In the genomic region with DNA sequence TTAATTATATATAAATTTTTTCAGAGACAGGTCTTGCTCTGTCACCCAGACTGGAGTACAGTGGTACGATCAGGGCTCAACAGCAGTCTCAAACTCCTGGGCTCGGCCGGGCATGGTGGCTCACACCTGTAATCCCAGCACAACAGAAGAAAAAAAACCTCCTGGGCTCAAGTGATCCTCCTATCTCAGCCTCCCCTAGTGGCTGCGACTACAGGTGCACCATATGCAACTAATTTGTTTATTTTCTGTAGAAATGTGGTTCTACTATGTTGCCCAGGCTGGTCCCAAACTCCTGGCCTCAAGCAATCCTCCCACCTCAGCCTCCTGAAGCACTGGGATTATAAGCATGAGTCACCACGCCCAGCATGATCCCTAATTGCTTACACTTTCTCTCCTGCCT, we compare ENCODE assay signal across 19 cellular contexts. TPM values are rescaled to one million over a fixed set of nuclear protein-coding genes. Genes with fewer than 3 reads are reported as not detected.
DNase-seq lines count a peak whose midpoint lies in the region; ATAC-seq and TF ChIP-seq lines count a peak whose summit lies in the region.
"Had no signal": no experiment of that assay in that cellular context is flagged by ENCODE, and none has a peak within 500 bp of the region (broad histone marks: within the 10 kb centered on the region; RNA-seq: fewer than 3 reads in every experiment).

No MANE protein-coding gene starts in this region.

- no peak overlapping the region for H3K27ac Mint-ChIP-seq in stimulated activated effector memory CD8-positive, alpha-beta T cell treated with anti-CD3 and anti-CD28 coated beads, Interleukin-12 subunit alpha, Interleukin-12 subunit beta, amount 100 ng/mL, for 72 hours
- H3K27ac Mint-ChIP-seq: CD14-positive monocyte had no signal

- no peaks in the 10 kb centered on the region for H3K79me2 ChIP-seq in PC-3 (ENCODE audit: low read length)

- no peaks in the 10 kb centered on the region for H3K4me1 Mint-ChIP-seq in stimulated activated effector memory CD8-positive, alpha-beta T cell treated with anti-CD3 and anti-CD28 coated beads, Interleukin-12 subunit alpha, Interleukin-12 subunit beta, amount 100 ng/mL, for 72 hours
- H3K4me1 Mint-ChIP-seq: CD14-positive monocyte had no signal

- no peak for TF ChIP-seq EP300 in ovary (IDR thresholded peaks at IDR 0.05)

- TF ChIP-seq POLR2A in ovary (IDR thresholded peaks at IDR 0.05) = no peak

- H3K9me2 ChIP-seq in PC-3 (replicated peaks; ENCODE audit: low read length) = no peaks in the 10 kb centered on the region
- H3K9me2 ChIP-seq: SK-N-SH had no signal

- ATAC-seq in foreskin keratinocyte (peak; percentile 33), PC-3 (no peak)
- no peak for ATAC-seq in stimulated activated effector memory CD8-positive, alpha-beta T cell treated with anti-CD3 and anti-CD28 coated beads, Interleukin-12 subunit alpha, Interleukin-12 subunit beta, amount 100 ng/mL, for 72 hours

- CTCF ChIA-PET in PC-3 (lab: Charles Lee) = no interaction called here

- H3K9me3 Mint-ChIP-seq in stimulated activated effector memory CD8-positive, alpha-beta T cell treated with anti-CD3 and anti-CD28 coated beads, Interleukin-12 subunit alpha, Interleukin-12 subunit beta, amount 100 ng/mL, for 72 hours = no peaks in the 10 kb centered on the region

- no peaks in the 10 kb centered on the region for H3F3A ChIP-seq in PC-3 (ENCODE audit: low read length, unreplicated experiment)

- H3K27ac ChIP-seq in foreskin keratinocyte (no peak overlapping the region), PC-3 (ENCODE audit: low read length) (no peak overlapping the region), ovary (no peak overlapping the region)
- H3K27ac ChIP-seq: KMS-11 had no signal

- H3K9me3 ChIP-seq in PC-3 (ENCODE audit: low read length) (no peaks in the 10 kb centered on the region), ovary (no peaks in the 10 kb centered on the region)
- H3K9me3 ChIP-seq: SK-N-SH had no signal

- no peak overlapping the region for H3K4me2 ChIP-seq in PC-3 (ENCODE audit: low read length)
- H3K4me2 ChIP-seq: KMS-11, SK-N-SH had no signal

- no TSS peak for BruUV-seq in PC-3 (replicated peaks; lab: Mats Ljungman, UMichigan)

- H3K4me1 ChIP-seq in foreskin keratinocyte (no peaks in the 10 kb centered on the region), PC-3 (ENCODE audit: insufficient read depth, low read length) (no peaks in the 10 kb centered on the region), ovary (ENCODE audit: insufficient read depth) (peaks cover 2% of the 10 kb centered on the region)

- peak; percentile 24 for DNase-seq in Daoy (ENCODE audit: low read depth)
- DNase-seq in NCI-H226 = peak; percentile 23
- no peak for DNase-seq in foreskin keratinocyte
- no peak for DNase-seq in PC-3
- no peak for DNase-seq in activated CD4-positive, CD25-positive, alpha-beta regulatory T cell treated with anti-CD3 and anti-CD28 coated beads, Interleukin-2, amount 50 U/mL, for 72 hours
- no peak for DNase-seq in ovary
- no peak for DNase-seq in stimulated activated effector memory CD8-positive, alpha-beta T cell treated with anti-CD3 and anti-CD28 coated beads, Interleukin-12 subunit alpha, Interleukin-12 subunit beta, amount 100 ng/mL, for 72 hours (ENCODE audit: low spot score in 2 of 2)
- DNase-seq: GDM1; GOT3; NCI-H1436 treated with DMSO at 0.1 percent for 48 hours; NCI-H2081; NCI-H748 treated with DMSO at 0.1 percent for 48 hours; NK-92 treated with Interleukin-12 subunit alpha and Interleukin-12 subunit beta, amount 100 ng/mL, for 24 hours; OCI-M1; SHP77 treated with DMSO at 0.1 percent for 48 hours; SK-N-SH had no signal

- no peak overlapping the region for H2AFZ ChIP-seq in PC-3 (ENCODE audit: low read length)

- WGBS in ovary, 3 donors = 92 to 96% (median 93%) methylated on average over 5 of the region's 5 CpGs

- POLR2A ChIA-PET in PC-3 (lab: Charles Lee; ENCODE audit: unreplicated experiment) = no interaction called here

- no peak overlapping the region for H3K9ac ChIP-seq in PC-3 (ENCODE audit: low read length)
- H3K9ac ChIP-seq: KMS-11, SK-N-SH had no signal

- H3K4me3 ChIP-seq in PC-3 (ENCODE audit: low read length) = no peak overlapping the region
- H3K4me3 ChIP-seq in ovary = no peak overlapping the region

- H3K36me3 ChIP-seq in PC-3 (ENCODE audit: low read depth, low read length) (no peaks in the 10 kb centered on the region), ovary (no peaks in the 10 kb centered on the region)

- no peak overlapping the region for H3K4me3 Mint-ChIP-seq in stimulated activated effector memory CD8-positive, alpha-beta T cell treated with anti-CD3 and anti-CD28 coated beads, Interleukin-12 subunit alpha, Interleukin-12 subunit beta, amount 100 ng/mL, for 72 hours
- H3K4me3 Mint-ChIP-seq: CD14-positive monocyte had no signal

- no peaks in the 10 kb centered on the region for H3K36me3 Mint-ChIP-seq in stimulated activated effector memory CD8-positive, alpha-beta T cell treated with anti-CD3 and anti-CD28 coated beads, Interleukin-12 subunit alpha, Interleukin-12 subunit beta, amount 100 ng/mL, for 72 hours
- H3K36me3 Mint-ChIP-seq: CD14-positive monocyte had no signal

- no peaks in the 10 kb centered on the region for H4K20me1 ChIP-seq in PC-3 (ENCODE audit: low read length)

- intact Hi-C loops in PC-3 (cut with micrococcal nuclease) = no loop called here
- intact Hi-C loops in ovary (cut with DNase I) = no loop called here

- TF ChIP-seq CTCF in GM12873 (IDR thresholded peaks at IDR 0.05; ENCODE audit: insufficient read depth, low read depth, low read length, missing control alignments) = peak; percentile 31
- TF ChIP-seq CTCF in foreskin keratinocyte (conservative IDR thresholded peaks at IDR 0.05) = no peak
- no peak for TF ChIP-seq CTCF in PC-3 (conservative IDR thresholded peaks at IDR 0.05; ENCODE audit: low read depth, low read length)
- no peak for TF ChIP-seq CTCF in ovary (IDR thresholded peaks at IDR 0.05)

- H3K27me3 ChIP-seq in foreskin keratinocyte = peaks cover 26% of the 10 kb centered on the region
- peaks cover 50% of the 10 kb centered on the region for H3K27me3 ChIP-seq in PC-3 (ENCODE audit: low read length)
- no peaks in the 10 kb centered on the region for H3K27me3 ChIP-seq in ovary

RNA-seq across cellular contexts. Expression of gene SLC35C1, which starts 56.1 kb away (rescaled TPM):
- total RNA-seq in Daoy (2014; rRNA removed; shearing (Covaris generic)) = 3.2 and 3.5 TPM in 2 replicates
- total RNA-seq in foreskin keratinocyte (10.4 and 13.2 TPM in 2 replicates), PC-3 (2014; rRNA removed) (9.5 and 13.5 TPM in 2 replicates), ovary (10 to 100 TPM in 4 of 7 donors, 1 to 10 TPM in 3; 6.1 to 13.8 (median 10.7) TPM)
- polyA plus RNA-seq in foreskin keratinocyte (12.5 and 15.2 TPM in 2 replicates), ovary (1 to 10 TPM; 5.9 to 8.4 TPM)

Comparison
In these comparisons a context has a peak if more than half of its experiments do, and no peak if none do; other contexts are left out.
1. DNase-seq: peak in Daoy (single experiment) and NCI-H226 (single experiment); none in foreskin keratinocyte (0 of 2), PC-3 (single experiment), activated CD4-positive, CD25-positive, alpha-beta regulatory T cell treated with anti-CD3 and anti-CD28 coated beads, Interleukin-2, amount 50 U/mL, for 72 hours (single experiment), ovary (0 of 5) and stimulated activated effector memory CD8-positive, alpha-beta T cell treated with anti-CD3 and anti-CD28 coated beads, Interleukin-12 subunit alpha, Interleukin-12 subunit beta, amount 100 ng/mL, for 72 hours (0 of 2).